ENCODE assay signal across 25 cellular contexts in the genomic region with DNA sequence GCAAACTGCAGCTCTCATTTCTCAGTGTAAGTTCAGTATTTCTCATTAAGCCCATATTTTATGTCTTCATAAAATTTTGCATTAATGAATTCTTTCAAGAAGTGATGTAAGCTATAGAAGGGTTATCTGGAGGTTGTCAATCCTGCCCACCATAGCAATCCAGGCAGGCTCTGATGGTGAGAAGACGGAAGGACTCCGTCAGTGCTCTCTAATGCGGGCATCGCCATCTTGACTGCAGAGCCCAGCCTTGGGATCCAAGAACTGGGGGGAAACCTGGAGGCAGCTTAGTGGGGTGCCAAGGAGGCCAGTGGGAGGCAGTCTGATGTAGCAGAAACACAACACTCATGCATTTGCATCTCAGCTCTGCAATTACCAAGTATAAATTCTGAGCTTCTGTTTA.
"Had no signal": no experiment of that assay in that cellular context is flagged by ENCODE, and none has a peak within 500 bp of the region (broad histone marks: within the 10 kb centered on the region; RNA-seq: fewer than 3 reads in every experiment).

No MANE protein-coding gene starts in this region.

- ATAC-seq: stimulated activated effector memory CD8-positive, alpha-beta T cell treated with anti-CD3 and anti-CD28 coated beads, Interleukin-12 subunit alpha, Interleukin-12 subunit beta, amount 100 ng/mL, for 72 hours; stimulated activated memory B cell treated with anti-CD40 and anti-IgM and Interleukin-4, amounts not matched to agents 10 μg/mL and 1 μg/mL and 100 μg/mL, for 72 hours; stimulated activated naive B cell treated with anti-CD40 and anti-IgM and Interleukin-4, amounts not matched to agents 10 μg/mL and 1 μg/mL and 100 μg/mL, for 72 hours; stimulated activated naive CD8-positive, alpha-beta T cell treated with anti-CD3 and anti-CD28 coated beads, Interleukin-15, amount 100 ng/mL, for 72 hours; stimulated activated naive CD8-positive, alpha-beta T cell treated with anti-CD3 and anti-CD28 coated beads, Interleukin-15, Interleukin-2, amounts not matched to agents 100 U/mL and 50 U/mL, for 24 hours; upper lobe of right lung had no signal

- H3K27me3 ChIP-seq: stomach, suprapubic skin, testis, thyroid gland, tibial artery, tibial nerve, transverse colon, upper lobe of left lung, upper lobe of right lung, uterus, vagina had no signal

- H3K4me1 ChIP-seq: stomach, suprapubic skin, testis, thyroid gland, tibial artery, tibial nerve, transverse colon, upper lobe of left lung, upper lobe of right lung, uterus, vagina had no signal

- H3K36me3 ChIP-seq: stomach, suprapubic skin, thoracic aorta, thyroid gland, tibial artery, tibial nerve, transverse colon, upper lobe of left lung, upper lobe of right lung, uterus, vagina had no signal

- H3K4me3 ChIP-seq: stomach, suprapubic skin, testis, thoracic aorta, thyroid gland, tibial artery, tibial nerve, transverse colon, upper lobe of left lung, upper lobe of right lung, uterus, vagina had no signal

- H3K27ac ChIP-seq: stomach, suprapubic skin, testis, thoracic aorta, thyroid gland, tibial artery, tibial nerve, transverse colon, upper lobe of left lung, upper lobe of right lung, uterus, vagina had no signal

- H3K9me3 ChIP-seq: stomach, suprapubic skin, testis, thoracic aorta, thyroid gland, tibial artery, tibial nerve, transverse colon, upper lobe of left lung, upper lobe of right lung, uterus, vagina had no signal

- DNase-seq: stimulated activated CD4-positive, alpha-beta T cell treated with anti-CD3 and anti-CD28 coated beads, Interleukin-4, amount 100 ng/mL, for 1 hour; stimulated activated CD4-positive, alpha-beta T cell treated with anti-CD3 and anti-CD28 coated beads, Interleukin-4, amount 100 ng/mL, for 24 hours; stimulated activated CD4-positive, alpha-beta T cell treated with anti-CD3 and anti-CD28 coated beads, Interleukin-4, amount 100 ng/mL, for 4 hours; stimulated activated CD8-positive, alpha-beta memory T cell treated with anti-CD3 and anti-CD28 coated beads, Interleukin-4, amount 100 ng/mL, for 48 hours; stimulated activated naive B cell treated with anti-CD40 and anti-IgM and Interleukin-4, amounts not matched to agents 10 μg/mL and 1 μg/mL and 100 μg/mL, for 72 hours; stimulated activated naive CD4-positive, alpha-beta T cell; stimulated activated naive CD4-positive, alpha-beta T cell treated with Interleukin-2 at 50 U/mL for 16 hours; stimulated activated naive CD8-positive, alpha-beta T cell treated with anti-CD3 and anti-CD28 coated beads, Interleukin-15, amount 100 ng/mL, for 72 hours; stimulated activated naive CD8-positive, alpha-beta T cell treated with anti-CD3 and anti-CD28 coated beads, Interleukin-15, Interleukin-2, amounts not matched to agents 100 U/mL and 50 U/mL, for 24 hours; stomach; substantia nigra; testis; thyroid gland; tibial artery; transverse colon; trophoblast cell; upper lobe of left lung; upper lobe of right lung; uterus had no signal
